In the genomic region with DNA sequence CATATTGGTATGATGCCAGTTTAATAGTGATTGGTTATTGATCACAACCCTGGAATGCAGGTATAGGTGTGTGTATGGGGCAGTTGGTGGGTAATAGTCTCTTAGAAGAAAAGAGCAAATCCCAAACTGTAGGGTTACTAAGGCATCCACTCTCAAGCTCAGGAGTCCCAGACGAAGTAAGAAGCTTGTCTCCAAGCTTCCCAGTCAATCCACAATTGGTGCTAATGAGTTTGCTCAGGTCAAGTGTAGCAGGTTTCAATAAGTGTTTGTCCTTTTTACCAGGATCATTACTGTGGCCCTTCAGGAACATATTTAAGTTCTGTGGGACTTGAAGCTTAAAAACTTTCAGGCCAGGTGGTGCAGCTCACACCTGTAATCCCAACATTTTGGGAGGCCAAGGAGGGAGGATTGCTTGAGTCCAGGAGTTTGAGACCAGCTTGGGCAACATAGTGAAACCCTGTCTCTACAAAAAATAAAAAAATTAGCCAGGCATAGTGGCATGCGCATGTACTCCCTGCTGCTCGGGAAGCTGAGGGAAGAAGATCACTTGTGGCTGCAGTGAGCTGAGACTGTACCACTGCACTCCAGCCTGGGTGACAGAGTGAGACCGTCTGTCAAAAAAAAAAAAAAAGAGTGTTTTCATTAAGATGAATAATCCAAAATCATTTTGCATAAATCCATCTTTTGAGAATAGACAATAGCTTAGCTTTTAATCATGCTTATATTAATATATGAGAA, we compare ENCODE assay signal across 18 cellular contexts.
A peak's percentile ranks its signal among the peaks of the same experiment; 100 is the strongest.
DNase-seq lines count a peak whose midpoint lies in the region; ATAC-seq and TF ChIP-seq lines count a peak whose summit lies in the region.
"Had no signal": no experiment of that assay in that cellular context is flagged by ENCODE, and none has a peak within 500 bp of the region (broad histone marks: within the 10 kb centered on the region; RNA-seq: fewer than 3 reads in every experiment).

No MANE protein-coding gene starts in this region.

- H3K9me3 Mint-ChIP-seq in endodermal cell (no peaks in the 10 kb centered on the region), nephron progenitor cell (no peaks in the 10 kb centered on the region)
- H3K9me3 Mint-ChIP-seq: CD4-positive, alpha-beta memory T cell had no signal

- H3K9ac ChIP-seq in endodermal cell (ENCODE audit: extremely low read depth, low read length, poor library complexity, severe bottlenecking): peak overlapping the region; percentile 28
- H3K9ac ChIP-seq: GM23248 had no signal

- H3K36me3 ChIP-seq in endodermal cell (ENCODE audit: control insufficient read depth, insufficient read depth, low read length): peaks cover 5% of the 10 kb centered on the region

- ATAC-seq in HG03159 (IDR thresholded peaks at IDR 0.05; ENCODE audit: unreplicated experiment) (no peak), GM21390 (IDR thresholded peaks at IDR 0.05; ENCODE audit: unreplicated experiment) (no peak)
- ATAC-seq: HCT116 had no signal

- H3K36me3 Mint-ChIP-seq in endodermal cell (ENCODE audit: low read depth): no peaks in the 10 kb centered on the region
- H3K36me3 Mint-ChIP-seq in nephron progenitor cell (ENCODE audit: low read depth): no peaks in the 10 kb centered on the region
- H3K36me3 Mint-ChIP-seq: CD4-positive, alpha-beta memory T cell had no signal

- peak; percentile 34 for DNase-seq in NCI-H82 treated with DMSO at 0.1 percent for 48 hours (lab: John Stamatoyannopoulos, UW; ENCODE audit: unreplicated experiment)
- DNase-seq in endodermal cell: no peak
- DNase-seq in nephron progenitor cell: no peak
- no peak for DNase-seq in ureter (ENCODE audit: low spot score)
- no peak for DNase-seq in NCI-H1105 (lab: John Stamatoyannopoulos, UW)
- DNase-seq: C1 segment of cervical spinal cord; Calu3; CD4-positive, alpha-beta memory T cell; COR-L47; DMS53; DMS79 treated with DMSO at 0.1 percent for 48 hours; GF-D8; GM23248; H9; HFFc6 had no signal

- no peak for TF ChIP-seq CTCF in endodermal cell (conservative IDR thresholded peaks at IDR 0.05)
- no peak for TF ChIP-seq CTCF in nephron progenitor cell (IDR thresholded peaks at IDR 0.05)

- peaks cover 25% of the 10 kb centered on the region for H3K27me3 Mint-ChIP-seq in endodermal cell (ENCODE audit: insufficient read depth)
- H3K27me3 Mint-ChIP-seq in nephron progenitor cell (ENCODE audit: low read depth, poor library complexity): peaks cover 4% of the 10 kb centered on the region
- H3K27me3 Mint-ChIP-seq: CD4-positive, alpha-beta memory T cell had no signal

- H3K4me3 Mint-ChIP-seq in endodermal cell: no peak overlapping the region
- no peak overlapping the region for H3K4me3 Mint-ChIP-seq in nephron progenitor cell
- H3K4me3 Mint-ChIP-seq: CD4-positive, alpha-beta memory T cell; H9; HFFc6 had no signal

- H3K27ac ChIP-seq in endodermal cell (ENCODE audit: low read depth, low read length): no peak overlapping the region
- H3K27ac ChIP-seq: GM23248 had no signal

- H3K4me3 ChIP-seq in endodermal cell (ENCODE audit: low read length): no peak overlapping the region
- H3K4me3 ChIP-seq: GM23248 had no signal

- H3K4me1 Mint-ChIP-seq in endodermal cell: peaks cover 47% of the 10 kb centered on the region
- H3K4me1 Mint-ChIP-seq in nephron progenitor cell: peaks cover 15% of the 10 kb centered on the region
- H3K4me1 Mint-ChIP-seq: CD4-positive, alpha-beta memory T cell had no signal

- H3K4me1 ChIP-seq in endodermal cell (ENCODE audit: control insufficient read depth, insufficient read depth, low read length): peaks cover 11% of the 10 kb centered on the region

- H3K27me3 ChIP-seq in endodermal cell (ENCODE audit: control insufficient read depth, insufficient read depth, low read length, poor library complexity, severe bottlenecking): no peaks in the 10 kb centered on the region

- peak overlapping the region; percentile 85 for H3K27ac Mint-ChIP-seq in endodermal cell
- peak overlapping the region; percentile 43 for H3K27ac Mint-ChIP-seq in nephron progenitor cell
- H3K27ac Mint-ChIP-seq: CD4-positive, alpha-beta memory T cell; H9; HFFc6 had no signal

- H3K9me3 ChIP-seq in endodermal cell (ENCODE audit: control insufficient read depth, low read length): peaks cover 4% of the 10 kb centered on the region

- WGBS in endodermal cell (ENCODE audit: insufficient coverage in 1 of 2, insufficient read length in 1 of 2), 2 experiments: 51 to 78% methylated on average over 3 to 4 of the region's 4 CpGs
